Comparison of ENCODE assay signal across 19 cellular contexts in genomic region chr13:50780201-50781015, GRCh38.
A peak's percentile ranks its signal among the peaks of the same experiment; 100 is the strongest.
DNase-seq lines count a peak whose midpoint lies in the region; ATAC-seq, FAIRE-seq and TF ChIP-seq lines count a peak whose summit lies in the region.
"Had no signal": no experiment of that assay in that cellular context is flagged by ENCODE, and none has a peak within 500 bp of the region (broad histone marks: within the 10 kb centered on the region; RNA-seq: fewer than 3 reads in every experiment).

No MANE protein-coding gene starts in this region.

- no peak overlapping the region for H3K4me2 ChIP-seq in keratinocyte (ENCODE audit: control insufficient read depth, extremely low read depth, insufficient read depth, low read depth, low read length)
- H3K4me2 ChIP-seq: BLaER1 had no signal

- no peaks in the 10 kb centered on the region for H3K4me1 ChIP-seq in keratinocyte (ENCODE audit: control insufficient read depth, extremely low read depth, insufficient read depth, low read length)
- H3K4me1 ChIP-seq: Peyer's patch had no signal

- POLR2A ChIA-PET in activated CD4-positive, alpha-beta T cell treated with anti-CD3 and anti-CD28 coated beads for 36 hours (lab: Charles Lee) = no interaction called here

- peak; percentile 32 for FAIRE-seq in D721Med (lab: Jason Lieb, UNC)
- peak; percentile 32 for FAIRE-seq in keratinocyte (lab: Jason Lieb, UNC)

- CTCF ChIA-PET in activated CD4-positive, alpha-beta T cell treated with anti-CD3 and anti-CD28 coated beads for 36 hours (lab: Charles Lee) = no interaction called here

- H3K79me2 ChIP-seq in keratinocyte (ENCODE audit: control insufficient read depth, insufficient read depth, low read length) = no peaks in the 10 kb centered on the region

- no peaks in the 10 kb centered on the region for H4K20me1 ChIP-seq in keratinocyte (ENCODE audit: control insufficient read depth, extremely low read depth, insufficient read depth, low read length)
- H4K20me1 ChIP-seq: BLaER1 had no signal

- dilution Hi-C loops in keratinocyte (cut with MboI; ENCODE audit: extremely low pct_ligation_motif_present, low sequenced_read_pairs) = no loop called here

- H3K9ac ChIP-seq in keratinocyte (ENCODE audit: control insufficient read depth, extremely low read depth, insufficient read depth, low read length) = no peak overlapping the region
- H3K9ac ChIP-seq: BLaER1 had no signal

- H3K27ac Mint-ChIP-seq in activated CD4-positive, alpha-beta T cell treated with anti-CD3 and anti-CD28 coated beads for 36 hours = no peak overlapping the region
- H3K27ac Mint-ChIP-seq: CD4-positive, alpha-beta memory T cell; IgD-negative memory B cell had no signal

- H2AFZ ChIP-seq in keratinocyte (ENCODE audit: control insufficient read depth, low read length) = no peak overlapping the region

- ATAC-seq in activated CD4-positive, alpha-beta T cell treated with anti-CD3 and anti-CD28 coated beads for 36 hours = no peak

- H3K9me3 Mint-ChIP-seq in activated CD4-positive, alpha-beta T cell treated with anti-CD3 and anti-CD28 coated beads for 36 hours (ENCODE audit: low read depth) = peaks cover 5% of the 10 kb centered on the region

- H3K4me3 ChIP-seq in keratinocyte (ENCODE audit: control insufficient read depth in 2 of 3, extremely low read depth in 1 of 3, insufficient read depth in 2 of 3, low read depth in 1 of 3, low read length in 3 of 3) = no peak overlapping the region
- H3K4me3 ChIP-seq: BLaER1, MG63, Peyer's patch had no signal

- H3K9me3 ChIP-seq in keratinocyte (ENCODE audit: control insufficient read depth, low read depth, low read length) = no peaks in the 10 kb centered on the region
- H3K9me3 ChIP-seq: MG63, Peyer's patch had no signal

- peaks cover 6% of the 10 kb centered on the region for H3K27me3 Mint-ChIP-seq in activated CD4-positive, alpha-beta T cell treated with anti-CD3 and anti-CD28 coated beads for 36 hours

- H3K27me3 ChIP-seq in keratinocyte (ENCODE audit: control insufficient read depth, extremely low read depth, insufficient read depth, low read length) = peaks cover 5% of the 10 kb centered on the region
- H3K27me3 ChIP-seq: BLaER1, MG63, Peyer's patch had no signal

- no peaks in the 10 kb centered on the region for H3K9me1 ChIP-seq in keratinocyte (ENCODE audit: control insufficient read depth, extremely low read depth, insufficient read depth, low read length)

- no peaks in the 10 kb centered on the region for H3K4me1 Mint-ChIP-seq in activated CD4-positive, alpha-beta T cell treated with anti-CD3 and anti-CD28 coated beads for 36 hours
- H3K4me1 Mint-ChIP-seq: CD4-positive, alpha-beta memory T cell had no signal

- no peaks in the 10 kb centered on the region for H3K36me3 Mint-ChIP-seq in activated CD4-positive, alpha-beta T cell treated with anti-CD3 and anti-CD28 coated beads for 36 hours (ENCODE audit: low read depth)

- TF ChIP-seq CTCF in D721Med (IDR thresholded peaks at IDR 0.05; ENCODE audit: insufficient read depth, missing control alignments) (no peak), keratinocyte (optimal IDR thresholded peaks at IDR 0.05 in 1 of 3, IDR thresholded peaks at IDR 0.05 in 1 of 3, conservative IDR thresholded peaks at IDR 0.05 in 1 of 3; ENCODE audit: extremely low read depth in 1 of 3, insufficient read depth in 2 of 3, low read length in 3 of 3) (no peak)

- DNase-seq in D721Med (ENCODE audit: insufficient read length, low spot score) (no peak), NCI-H69 (lab: John Stamatoyannopoulos, UW) (peak; percentile 13), amniotic epithelial cell (ENCODE audit: low read depth) (peak; percentile 40), keratinocyte (ENCODE audit: low read depth, low spot score) (no peak), NOMO-1 treated with dmso at 0.1 percent for 144 hours (lab: John Stamatoyannopoulos, UW; ENCODE audit: unreplicated experiment) (no peak), SK-N-DZ (ENCODE audit: low spot score) (no peak)
- DNase-seq in activated CD4-positive, alpha-beta T cell treated with anti-CD3 and anti-CD28 coated beads for 36 hours = no peak
- DNase-seq: CD4-positive, alpha-beta memory T cell; DMS79 treated with DMSO at 0.1 percent for 48 hours; H7; Kasumi-1; MG63; NCI-H1048; NCI-H1436; NCI-H1930; NCI-H774; Peyer's patch had no signal

- intact Hi-C loops in activated CD4-positive, alpha-beta T cell treated with anti-CD3 and anti-CD28 coated beads for 36 hours (cut with DNase I, micrococcal nuclease) = no loop called here

- H3K36me3 ChIP-seq in keratinocyte (ENCODE audit: control insufficient read depth in 2 of 2, extremely low read depth in 1 of 2, insufficient read depth in 2 of 2, low read length in 2 of 2) = no peaks in the 10 kb centered on the region
- H3K36me3 ChIP-seq: MG63, Peyer's patch had no signal

- H3K27ac ChIP-seq in keratinocyte (ENCODE audit: control insufficient read depth, insufficient read depth, low read length) = no peak overlapping the region
- H3K27ac ChIP-seq: BLaER1, Peyer's patch had no signal

- no peak overlapping the region for H3K4me3 Mint-ChIP-seq in activated CD4-positive, alpha-beta T cell treated with anti-CD3 and anti-CD28 coated beads for 36 hours
- H3K4me3 Mint-ChIP-seq: CD4-positive, alpha-beta memory T cell; IgD-negative memory B cell had no signal

Comparison
In these comparisons a context has a peak if more than half of its experiments do, and no peak if none do; other contexts are left out.
1. DNase-seq: peak in NCI-H69 (single experiment) and amniotic epithelial cell (single experiment); none in D721Med (single experiment), keratinocyte (single experiment), activated CD4-positive, alpha-beta T cell treated with anti-CD3 and anti-CD28 coated beads for 36 hours (single experiment), NOMO-1 treated with dmso at 0.1 percent for 144 hours (single experiment) and SK-N-DZ (single experiment).